Comparison of ENCODE assay signal across 1 cellular context in the genomic region with DNA sequence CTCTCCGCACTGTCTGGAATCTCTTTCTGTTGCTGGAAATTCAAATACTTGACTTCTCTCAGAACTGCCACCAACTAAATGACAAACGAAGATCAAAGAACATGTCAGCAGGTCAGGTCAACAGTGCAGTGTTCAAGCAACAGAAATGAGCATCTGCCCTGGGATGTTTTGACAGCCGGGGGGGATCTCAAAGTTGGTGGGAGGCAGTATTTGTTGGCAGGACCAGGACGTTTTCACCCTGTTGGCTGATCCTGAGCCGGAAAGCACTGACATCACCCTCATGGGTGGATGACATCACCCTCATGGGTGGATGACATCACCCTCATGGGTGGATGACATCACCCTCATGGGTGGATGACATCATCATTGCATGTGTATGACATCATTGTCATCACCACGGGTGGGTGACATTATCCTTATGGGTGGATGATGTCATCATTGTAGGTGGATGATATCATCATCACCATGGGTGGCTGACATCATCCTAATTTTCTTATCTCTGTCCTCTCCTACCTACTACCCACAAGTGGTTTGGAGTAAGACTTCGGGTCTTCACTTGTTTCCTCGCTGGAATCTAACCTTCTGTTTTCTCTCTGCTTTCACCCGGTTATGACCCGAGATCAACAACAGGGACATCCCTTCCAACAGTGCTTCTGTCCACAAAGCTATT.
TF ChIP-seq lines count a peak whose summit lies in the region.

No MANE protein-coding gene starts in this region.

TF ChIP-seq in HEK293, 187 proteins besides CTCF, POLR2A, EP300 and RAD21 (continued from another document and continues in another):
- peak; percentile 69; the same call in 1 of the 2 replicates for TF ChIP-seq REST (tag by site-specific recombination; IDR thresholded peaks at IDR 0.05)
- peak; percentile 100 for TF ChIP-seq SP7 (tag by site-specific recombination; IDR thresholded peaks at IDR 0.05)
- no peak for TF ChIP-seq HOXA7 (CRISPR knock-in tag; IDR thresholded peaks at IDR 0.05; ENCODE audit: borderline replicate concordance)
- TF ChIP-seq ZBTB1 (tag by site-specific recombination; IDR thresholded peaks at IDR 0.05), result peak; percentile 99
- peak; percentile 77; the same call in 1 of the 2 replicates for TF ChIP-seq SCRT1 (tag by site-specific recombination; IDR thresholded peaks at IDR 0.05; ENCODE audit: borderline replicate concordance)
- peak; percentile 100 for TF ChIP-seq ZEB2 (tag by site-specific recombination; IDR thresholded peaks at IDR 0.05)
- TF ChIP-seq PRDM4 (tag by site-specific recombination; IDR thresholded peaks at IDR 0.05), result peak; percentile 89
- TF ChIP-seq ZNF239 (tag by site-specific recombination; IDR thresholded peaks at IDR 0.05), result peak; percentile 96
- peak; percentile 98 for TF ChIP-seq ZNF558 (tag by site-specific recombination; IDR thresholded peaks at IDR 0.05)
- TF ChIP-seq, protein P1, sequence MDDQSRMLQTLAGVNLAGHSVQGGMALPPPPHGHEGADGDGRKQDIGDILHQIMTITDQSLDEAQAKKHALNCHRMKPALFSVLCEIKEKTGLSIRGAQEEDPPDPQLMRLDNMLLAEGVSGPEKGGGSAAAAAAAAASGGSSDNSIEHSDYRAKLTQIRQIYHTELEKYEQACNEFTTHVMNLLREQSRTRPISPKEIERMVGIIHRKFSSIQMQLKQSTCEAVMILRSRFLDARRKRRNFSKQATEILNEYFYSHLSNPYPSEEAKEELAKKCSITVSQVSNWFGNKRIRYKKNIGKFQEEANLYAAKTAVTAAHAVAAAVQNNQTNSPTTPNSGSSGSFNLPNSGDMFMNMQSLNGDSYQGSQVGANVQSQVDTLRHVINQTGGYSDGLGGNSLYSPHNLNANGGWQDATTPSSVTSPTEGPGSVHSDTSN (CRISPR knock-in tag; IDR thresholded peaks at IDR 0.05), result no peak
- no peak for TF ChIP-seq ZNF549 (tag by site-specific recombination; IDR thresholded peaks at IDR 0.05)
- TF ChIP-seq ZNF223 (tag by site-specific recombination; IDR thresholded peaks at IDR 0.05), result peak; percentile 68; the same call in 1 of the 2 replicates
- peak; percentile 95 for TF ChIP-seq ZNF19 (tag by site-specific recombination; IDR thresholded peaks at IDR 0.05; ENCODE audit: low read depth)
- TF ChIP-seq ZFP3 (tag by site-specific recombination; IDR thresholded peaks at IDR 0.05; ENCODE audit: low read depth), result no peak
- no peak for TF ChIP-seq ZNF426 (tag by site-specific recombination; IDR thresholded peaks at IDR 0.05)
- TF ChIP-seq ZNF211 (tag by site-specific recombination; IDR thresholded peaks at IDR 0.05; ENCODE audit: low read depth), result peak; percentile 74
- TF ChIP-seq, protein P2, sequence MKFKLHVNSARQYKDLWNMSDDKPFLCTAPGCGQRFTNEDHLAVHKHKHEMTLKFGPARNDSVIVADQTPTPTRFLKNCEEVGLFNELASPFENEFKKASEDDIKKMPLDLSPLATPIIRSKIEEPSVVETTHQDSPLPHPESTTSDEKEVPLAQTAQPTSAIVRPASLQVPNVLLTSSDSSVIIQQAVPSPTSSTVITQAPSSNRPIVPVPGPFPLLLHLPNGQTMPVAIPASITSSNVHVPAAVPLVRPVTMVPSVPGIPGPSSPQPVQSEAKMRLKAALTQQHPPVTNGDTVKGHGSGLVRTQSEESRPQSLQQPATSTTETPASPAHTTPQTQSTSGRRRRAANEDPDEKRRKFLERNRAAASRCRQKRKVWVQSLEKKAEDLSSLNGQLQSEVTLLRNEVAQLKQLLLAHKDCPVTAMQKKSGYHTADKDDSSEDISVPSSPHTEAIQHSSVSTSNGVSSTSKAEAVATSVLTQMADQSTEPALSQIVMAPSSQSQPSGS (tag by site-specific recombination; IDR thresholded peaks at IDR 0.05; ENCODE audit: low read depth), result peak; percentile 100
- peak; percentile 100 for TF ChIP-seq ZNF629 (tag by site-specific recombination; IDR thresholded peaks at IDR 0.05)
- TF ChIP-seq ZNF843 (tag by site-specific recombination; IDR thresholded peaks at IDR 0.05), result peak; percentile 97
- TF ChIP-seq ZFHX2 (tag by site-specific recombination; conservative IDR thresholded peaks at IDR 0.05), result peak; percentile 100
- TF ChIP-seq, protein P3, sequence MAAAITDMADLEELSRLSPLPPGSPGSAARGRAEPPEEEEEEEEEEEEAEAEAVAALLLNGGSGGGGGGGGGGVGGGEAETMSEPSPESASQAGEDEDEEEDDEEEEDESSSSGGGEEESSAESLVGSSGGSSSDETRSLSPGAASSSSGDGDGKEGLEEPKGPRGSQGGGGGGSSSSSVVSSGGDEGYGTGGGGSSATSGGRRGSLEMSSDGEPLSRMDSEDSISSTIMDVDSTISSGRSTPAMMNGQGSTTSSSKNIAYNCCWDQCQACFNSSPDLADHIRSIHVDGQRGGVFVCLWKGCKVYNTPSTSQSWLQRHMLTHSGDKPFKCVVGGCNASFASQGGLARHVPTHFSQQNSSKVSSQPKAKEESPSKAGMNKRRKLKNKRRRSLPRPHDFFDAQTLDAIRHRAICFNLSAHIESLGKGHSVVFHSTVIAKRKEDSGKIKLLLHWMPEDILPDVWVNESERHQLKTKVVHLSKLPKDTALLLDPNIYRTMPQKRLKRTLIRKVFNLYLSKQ (tag by site-specific recombination; IDR thresholded peaks at IDR 0.05; ENCODE audit: borderline replicate concordance), result no peak
- peak; percentile 98 for TF ChIP-seq ZNF473 (tag by site-specific recombination; IDR thresholded peaks at IDR 0.05)
- TF ChIP-seq SP3 (tag by site-specific recombination; IDR thresholded peaks at IDR 0.05), result peak; percentile 99
- TF ChIP-seq ZNF18 (tag by site-specific recombination; IDR thresholded peaks at IDR 0.05), result no peak
- peak; percentile 89 for TF ChIP-seq OVOL3 (tag by site-specific recombination; IDR thresholded peaks at IDR 0.05)
- no peak for TF ChIP-seq ZBTB11 (tag by site-specific recombination; conservative IDR thresholded peaks at IDR 0.05; ENCODE audit: low read depth)
- TF ChIP-seq ZNF529 (tag by site-specific recombination; IDR thresholded peaks at IDR 0.05; ENCODE audit: insufficient replicate concordance), result peak; percentile 83
- TF ChIP-seq ZNF571 (tag by site-specific recombination; IDR thresholded peaks at IDR 0.05), result peak; percentile 99
- peak; percentile 98 for TF ChIP-seq ZNF404 (tag by site-specific recombination; IDR thresholded peaks at IDR 0.05)
- TF ChIP-seq, protein P4, sequence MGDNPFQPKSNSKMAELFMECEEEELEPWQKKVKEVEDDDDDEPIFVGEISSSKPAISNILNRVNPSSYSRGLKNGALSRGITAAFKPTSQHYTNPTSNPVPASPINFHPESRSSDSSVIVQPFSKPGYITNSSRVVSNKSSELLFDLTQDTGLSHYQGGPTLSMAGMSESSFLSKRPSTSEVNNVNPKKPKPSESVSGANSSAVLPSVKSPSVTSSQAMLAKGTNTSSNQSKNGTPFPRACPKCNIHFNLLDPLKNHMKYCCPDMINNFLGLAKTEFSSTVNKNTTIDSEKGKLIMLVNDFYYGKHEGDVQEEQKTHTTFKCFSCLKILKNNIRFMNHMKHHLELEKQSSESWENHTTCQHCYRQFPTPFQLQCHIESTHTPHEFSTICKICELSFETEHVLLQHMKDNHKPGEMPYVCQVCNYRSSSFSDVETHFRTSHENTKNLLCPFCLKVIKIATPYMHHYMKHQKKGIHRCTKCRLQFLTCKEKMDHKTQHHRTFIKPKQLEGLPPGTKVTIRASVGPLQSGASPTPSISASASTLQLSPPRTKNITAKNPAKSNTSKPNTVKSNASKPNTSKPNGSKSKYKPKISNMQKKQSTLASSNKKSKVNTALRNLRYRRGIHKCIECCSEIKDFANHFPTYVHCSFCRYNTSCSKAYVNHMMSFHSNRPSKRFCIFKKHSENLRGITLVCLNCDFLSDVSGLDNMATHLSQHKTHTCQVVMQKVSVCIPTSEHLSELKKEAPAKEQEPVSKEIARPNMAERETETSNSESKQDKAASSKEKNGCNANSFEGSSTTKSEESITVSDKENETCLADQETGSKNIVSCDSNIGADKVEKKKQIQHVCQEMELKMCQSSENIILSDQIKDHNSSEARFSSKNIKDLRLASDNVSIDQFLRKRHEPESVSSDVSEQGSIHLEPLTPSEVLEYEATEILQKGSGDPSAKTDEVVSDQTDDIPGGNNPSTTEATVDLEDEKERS (tag by site-specific recombination; IDR thresholded peaks at IDR 0.05), result peak; percentile 100
- no peak for TF ChIP-seq ZNF423 (tag by site-specific recombination; IDR thresholded peaks at IDR 0.05)
- 0 out of 2 replicates have a peak, but pooled peaks have one; percentile 72 for TF ChIP-seq BCL11B (tag by site-specific recombination; IDR thresholded peaks at IDR 0.05; ENCODE audit: low read depth)
- TF ChIP-seq ZFP69B (tag by site-specific recombination; IDR thresholded peaks at IDR 0.05), result peak; percentile 98
- TF ChIP-seq HOXD13 (CRISPR knock-in tag; IDR thresholded peaks at IDR 0.05; ENCODE audit: borderline replicate concordance), result no peak
